In genomic region chrX:29662759-29663503, GRCh38 we compare ENCODE assay signal across 8 cellular contexts.
DNase-seq lines count a peak whose midpoint lies in the region; ATAC-seq and TF ChIP-seq lines count a peak whose summit lies in the region.

No MANE protein-coding gene starts in this region.

- H4K20me1 ChIP-seq in H9 (ENCODE audit: control insufficient read depth, insufficient read depth, insufficient read length), result no peaks in the 10 kb centered on the region

- H3K27me3 ChIP-seq in H9 (ENCODE audit: insufficient read depth, low read length), result no peaks in the 10 kb centered on the region; the same call in 1 of the 2 replicates

- no peak overlapping the region for H3K4me3 Mint-ChIP-seq in H9

- no peak overlapping the region for H4K5ac ChIP-seq in H9 (ENCODE audit: insufficient read length, low read depth, low read length)

- no peak overlapping the region for H2BK120ac ChIP-seq in H9 (ENCODE audit: low read depth, low read length, poor library complexity, severe bottlenecking)

- H4K8ac ChIP-seq in H9 (replicated peaks; ENCODE audit: insufficient read length, low read depth, low read length), result no peak overlapping the region

- H3K27me3 Mint-ChIP-seq in H9 (ENCODE audit: low read depth), result no peaks in the 10 kb centered on the region

- no peak overlapping the region for H4K91ac ChIP-seq in H9 (ENCODE audit: insufficient read length, low read depth, low read length)

- no peak overlapping the region for H3K27ac ChIP-seq in H9 (ENCODE audit: insufficient read length, low read depth, low read length)

- no peaks in the 10 kb centered on the region; the same call in 1 of the 2 replicates for H3K4me1 ChIP-seq in H9 (ENCODE audit: insufficient read depth, low read length)

- ATAC-seq in GM19468 (IDR thresholded peaks at IDR 0.05; ENCODE audit: extremely low read depth, unreplicated experiment), result peak; percentile 61
- ATAC-seq in left colon, result no peak
- no peak for ATAC-seq in GM21515 (IDR thresholded peaks at IDR 0.05; ENCODE audit: unreplicated experiment)

- H3K9me3 ChIP-seq in H9 (ENCODE audit: control insufficient read depth, low read depth, low read length), result no peaks in the 10 kb centered on the region

- H3K4me3 ChIP-seq in epithelial cell of proximal tubule (ENCODE audit: low read depth, low read length), result peak overlapping the region; percentile 19

- H3K4me2 ChIP-seq in H9 (ENCODE audit: insufficient read depth, insufficient read length, low read length), result no peak overlapping the region

- H2BK5ac ChIP-seq in H9 (ENCODE audit: insufficient read length, low read length), result no peak overlapping the region

- no peak overlapping the region for H2BK15ac ChIP-seq in H9 (ENCODE audit: low read depth, low read length)

- H3K9ac ChIP-seq in H9 (ENCODE audit: extremely low read depth, insufficient read length, low read length), result no peak overlapping the region

- no peak overlapping the region for H3K14ac ChIP-seq in H9 (ENCODE audit: insufficient read depth, low read length)

- no peak overlapping the region for H2AFZ ChIP-seq in H9 (ENCODE audit: low read length)

- peaks cover 0 to 57% of the 10 kb centered on the region in 2 experiments; a peak in 4 of 5 replicates for H3K9me3 Mint-ChIP-seq in H9

- peaks cover 4 to 8% of the 10 kb centered on the region in 2 experiments; a peak in 3 of 4 replicates for H3K4me1 Mint-ChIP-seq in H9

- H3K4ac ChIP-seq in H9 (ENCODE audit: low read depth, low read length), result no peak overlapping the region

- no peaks in the 10 kb centered on the region for H3K79me1 ChIP-seq in H9 (ENCODE audit: insufficient read depth, low read depth, low read length, poor library complexity, severe bottlenecking)

- H3T11ph ChIP-seq in H9 (ENCODE audit: low read length), result no peak overlapping the region

- no peak for TF ChIP-seq CTCF in epithelial cell of proximal tubule (conservative IDR thresholded peaks at IDR 0.05; ENCODE audit: low read depth, low read length)
- no peak for TF ChIP-seq CTCF in H9 (conservative IDR thresholded peaks at IDR 0.05)

- H3K36me3 Mint-ChIP-seq in H9 (ENCODE audit: insufficient read depth in 1 of 3, low read depth in 3 of 3), result no peaks in the 10 kb centered on the region

- no CpG with 5 or more reads among the region's 4 CpGs for WGBS in H9 (ENCODE audit: extremely low coverage, insufficient read length, low lambda C conversion rate)

- peak; percentile 31 for DNase-seq in 8988T
- peak; percentile 77 for DNase-seq in HT-29 (ENCODE audit: low spot score)
- peak; percentile 78 for DNase-seq in epithelial cell of proximal tubule (ENCODE audit: low read depth)
- DNase-seq in smooth muscle cell of the brain vasculature (ENCODE audit: low read depth, low spot score), result peak; percentile 52
- DNase-seq in left colon, result no peak
- DNase-seq in H9, result no peak

- no peaks in the 10 kb centered on the region for H3K23me2 ChIP-seq in H9 (ENCODE audit: insufficient read length, low read depth, low read length, poor library complexity, severe bottlenecking)

- H2BK20ac ChIP-seq in H9 (ENCODE audit: low read depth, low read length, poor library complexity, severe bottlenecking), result no peak overlapping the region

- intact Hi-C loops in left colon (cut with DNase I, micrococcal nuclease), result no loop called here

- no peak overlapping the region for H2AK5ac ChIP-seq in H9 (ENCODE audit: insufficient read length, low read length)

- no peak overlapping the region for H3K56ac ChIP-seq in H9 (ENCODE audit: insufficient read length, low read depth, low read length)

- no peaks in the 10 kb centered on the region for H3K79me2 ChIP-seq in H9 (ENCODE audit: insufficient read depth, low read length)

- no peak overlapping the region for H2BK12ac ChIP-seq in H9 (ENCODE audit: insufficient read length, low read depth, low read length)

- H3K27ac Mint-ChIP-seq in H9, result peak overlapping the region in 1 of 3 experiments; percentile 62; a peak in 1 of 7 replicates

- H3K18ac ChIP-seq in H9 (ENCODE audit: insufficient read length, low read depth, low read length), result no peak overlapping the region

- no peak overlapping the region for H3K23ac ChIP-seq in H9 (ENCODE audit: insufficient read length, low read depth, low read length)

Comparison
In these comparisons a context has a peak if more than half of its experiments do, and no peak if none do; other contexts are left out.
1. DNase-seq: peak in 8988T (single experiment), HT-29 (single experiment), epithelial cell of proximal tubule (single experiment) and smooth muscle cell of the brain vasculature (single experiment); none in left colon (0 of 2) and H9 (single experiment).